ENCODE assay signal across 10 cellular contexts in genomic region chr2:8049851-8050571, GRCh38.
DNase-seq lines count a peak whose midpoint lies in the region; ATAC-seq, FAIRE-seq and TF ChIP-seq lines count a peak whose summit lies in the region.
"Had no signal": no experiment of that assay in that cellular context is flagged by ENCODE, and none has a peak within 500 bp of the region (broad histone marks: within the 10 kb centered on the region; RNA-seq: fewer than 3 reads in every experiment).

No MANE protein-coding gene starts in this region.

- no peak overlapping the region for H3K27ac ChIP-seq in small intestine (ENCODE audit: low read depth in 1 of 2, low read length in 1 of 2)
- H3K27ac ChIP-seq: thyroid gland had no signal

- H3K36me3 ChIP-seq in small intestine (ENCODE audit: control insufficient read depth in 2 of 2, insufficient read depth in 2 of 2, low read length in 2 of 2), result no peaks in the 10 kb centered on the region
- H3K36me3 ChIP-seq: thyroid gland had no signal

- FAIRE-seq in small intestine (lab: Jason Lieb, UNC) (no peak), D721Med (lab: Jason Lieb, UNC) (no peak)

- no peaks in the 10 kb centered on the region for H3K9me3 ChIP-seq in small intestine (ENCODE audit: control insufficient read depth, low read depth)
- H3K9me3 ChIP-seq: thyroid gland had no signal

- no peaks in the 10 kb centered on the region for H3K4me1 ChIP-seq in small intestine (ENCODE audit: control insufficient read depth in 2 of 2, insufficient read depth in 1 of 2, low read depth in 1 of 2, low read length in 1 of 2)
- H3K4me1 ChIP-seq: thyroid gland had no signal

- no peak overlapping the region for H3K4me3 ChIP-seq in small intestine (ENCODE audit: low read depth in 1 of 2, low read length in 2 of 2)
- H3K4me3 ChIP-seq: thyroid gland had no signal

- TF ChIP-seq CTCF in D721Med (IDR thresholded peaks at IDR 0.05; ENCODE audit: insufficient read depth, missing control alignments), result no peak

- ATAC-seq in GM18907 (IDR thresholded peaks at IDR 0.05; ENCODE audit: unreplicated experiment) (peak; percentile 94), GM21786 (IDR thresholded peaks at IDR 0.05; ENCODE audit: unreplicated experiment) (peak; percentile 93), HG03571 (IDR thresholded peaks at IDR 0.05; ENCODE audit: unreplicated experiment) (peak; percentile 85)

- H3K27me3 ChIP-seq in small intestine (ENCODE audit: control insufficient read depth in 2 of 2, insufficient read depth in 2 of 2, low read length in 2 of 2), result no peaks in the 10 kb centered on the region
- H3K27me3 ChIP-seq: thyroid gland had no signal

- DNase-seq in small intestine, result peak; percentile 2
- no peak for DNase-seq in kidney glomerular epithelial cell (lab: John Stamatoyannopoulos, UW)
- no peak for DNase-seq in NCI-H345 treated with DMSO at 0.1 percent for 48 hours (lab: John Stamatoyannopoulos, UW; ENCODE audit: unreplicated experiment)
- DNase-seq in effector CD8-positive, alpha-beta T cell (lab: John Stamatoyannopoulos, UW), result no peak
- DNase-seq in D721Med (ENCODE audit: insufficient read length, low spot score), result no peak
- DNase-seq: NCI-H2029 treated with DMSO at 0.1 percent for 48 hours, thyroid gland had no signal

- 69 to 81% (median 77%) methylated on average over 3 of the region's 3 CpGs for WGBS in small intestine, 3 donors
